29 cellular contexts compared by ENCODE assay signal in genomic region chr20:37437676-37438075, GRCh38.
"Had no signal": no experiment of that assay in that cellular context is flagged by ENCODE, and none has a peak within 500 bp of the region (broad histone marks: within the 10 kb centered on the region; RNA-seq: fewer than 3 reads in every experiment).

No MANE protein-coding gene starts in this region.

- H3K27me3 Mint-ChIP-seq: activated CD4-positive, alpha-beta memory T cell treated with anti-CD3 and anti-CD28 coated beads for 36 hours; activated CD4-positive, alpha-beta T cell treated with anti-CD3 and anti-CD28 coated beads, Interleukin-2, amount 10 ng/mL, durations not matched to agents 24 days and 14 days; stimulated activated naive CD8-positive, alpha-beta T cell treated with anti-CD3 and anti-CD28 coated beads, Interleukin-15, amount 100 ng/mL, for 72 hours had no signal

- H3K4me3 Mint-ChIP-seq: activated CD4-positive, alpha-beta memory T cell treated with anti-CD3 and anti-CD28 coated beads for 36 hours; activated CD4-positive, alpha-beta T cell treated with anti-CD3 and anti-CD28 coated beads, Interleukin-2, amount 10 ng/mL, durations not matched to agents 24 days and 14 days; activated T-cell treated with anti-CD3 and anti-CD28 coated beads, Interleukin-2, amount 50 U/mL, for 24 hours; effector memory CD8-positive, alpha-beta T cell; mesothelial cell of epicardium; naive B cell; stimulated activated memory B cell treated with anti-CD40 and anti-IgM and Interleukin-4, amounts not matched to agents 10 μg/mL and 1 μg/mL and 100 μg/mL, for 72 hours; stimulated activated naive CD8-positive, alpha-beta T cell treated with anti-CD3 and anti-CD28 coated beads, Interleukin-15, amount 100 ng/mL, for 72 hours had no signal

- H3K9me3 Mint-ChIP-seq: activated CD4-positive, alpha-beta memory T cell treated with anti-CD3 and anti-CD28 coated beads for 36 hours; activated CD4-positive, alpha-beta T cell treated with anti-CD3 and anti-CD28 coated beads, Interleukin-2, amount 10 ng/mL, durations not matched to agents 24 days and 14 days; activated T-cell treated with anti-CD3 and anti-CD28 coated beads, Interleukin-2, amount 50 U/mL, for 24 hours; effector memory CD8-positive, alpha-beta T cell; mesothelial cell of epicardium; naive B cell; stimulated activated memory B cell treated with anti-CD40 and anti-IgM and Interleukin-4, amounts not matched to agents 10 μg/mL and 1 μg/mL and 100 μg/mL, for 72 hours; stimulated activated naive CD8-positive, alpha-beta T cell treated with anti-CD3 and anti-CD28 coated beads, Interleukin-15, amount 100 ng/mL, for 72 hours had no signal

- H3K4me1 Mint-ChIP-seq: activated CD4-positive, alpha-beta T cell treated with anti-CD3 and anti-CD28 coated beads, Interleukin-2, amount 10 ng/mL, durations not matched to agents 24 days and 14 days; mesothelial cell of epicardium; naive B cell; stimulated activated naive CD8-positive, alpha-beta T cell treated with anti-CD3 and anti-CD28 coated beads, Interleukin-15, amount 100 ng/mL, for 72 hours had no signal

- DNase-seq: activated CD4-positive, alpha-beta memory T cell treated with anti-CD3 and anti-CD28 coated beads for 36 hours; activated CD4-positive, alpha-beta T cell treated with anti-CD3 and anti-CD28 coated beads, Interleukin-2, amount 10 ng/mL, durations not matched to agents 24 days and 14 days; activated CD4-positive, CD25-positive, alpha-beta regulatory T cell treated with anti-CD3 and anti-CD28 coated beads, Interleukin-2, amount 50 U/mL, for 72 hours; activated CD8-positive, alpha-beta memory T cell treated with anti-CD3 and anti-CD28 coated beads, Interleukin-2, amount 50 U/mL, for 4 hours; activated gamma-delta T cell treated with Interleukin-2 at 50 U/mL for 16 hours; activated naive CD4-positive, alpha-beta T cell treated with anti-CD3 and anti-CD28 coated beads, Interleukin-2, amount 50 U/mL, for 16 hours; activated T-cell treated with anti-CD3 and anti-CD28 coated beads, Interleukin-2, amount 50 U/mL, for 24 hours; amniotic stem cell; brain microvascular endothelial cell; effector memory CD8-positive, alpha-beta T cell; foreskin keratinocyte; heart right ventricle; naive B cell; sigmoid colon; small intestine; stimulated activated CD4-positive, alpha-beta T cell treated with anti-CD3 and anti-CD28 coated beads, Interleukin-4, amount 100 ng/mL, for 4 hours; stimulated activated CD8-positive, alpha-beta memory T cell treated with anti-CD3 and anti-CD28 coated beads, Interleukin-4, amount 100 ng/mL, for 48 hours; stimulated activated naive CD8-positive, alpha-beta T cell treated with anti-CD3 and anti-CD28 coated beads, Interleukin-15, amount 100 ng/mL, for 72 hours; substantia nigra; WERI-Rb-1 had no signal

- H3K36me3 Mint-ChIP-seq: activated CD4-positive, alpha-beta memory T cell treated with anti-CD3 and anti-CD28 coated beads for 36 hours; mesothelial cell of epicardium; naive B cell; stimulated activated memory B cell treated with anti-CD40 and anti-IgM and Interleukin-4, amounts not matched to agents 10 μg/mL and 1 μg/mL and 100 μg/mL, for 72 hours had no signal

- H3K4me3 ChIP-seq: coronary artery, heart right ventricle, sigmoid colon, upper lobe of left lung had no signal

- H3K27ac ChIP-seq: brain microvascular endothelial cell, coronary artery, foreskin keratinocyte, heart right ventricle, neutrophil, sigmoid colon, upper lobe of left lung, WERI-Rb-1 had no signal

- H3K27ac Mint-ChIP-seq: activated CD4-positive, alpha-beta memory T cell treated with anti-CD3 and anti-CD28 coated beads for 36 hours; activated CD4-positive, alpha-beta T cell treated with anti-CD3 and anti-CD28 coated beads, Interleukin-2, amount 10 ng/mL, durations not matched to agents 24 days and 14 days; activated T-cell treated with anti-CD3 and anti-CD28 coated beads, Interleukin-2, amount 50 U/mL, for 24 hours; effector memory CD8-positive, alpha-beta T cell; mesothelial cell of epicardium; progenitor cell of endocrine pancreas; stimulated activated memory B cell treated with anti-CD40 and anti-IgM and Interleukin-4, amounts not matched to agents 10 μg/mL and 1 μg/mL and 100 μg/mL, for 72 hours had no signal

- H3K27me3 ChIP-seq: sigmoid colon, upper lobe of left lung had no signal

- H3K9me3 ChIP-seq: heart right ventricle, neutrophil, sigmoid colon, upper lobe of left lung had no signal

- FAIRE-seq: astrocyte, small intestine, TTC549 had no signal

- H3K4me1 ChIP-seq: foreskin keratinocyte, heart right ventricle, sigmoid colon, upper lobe of left lung had no signal

- H3K36me3 ChIP-seq: brain microvascular endothelial cell, heart right ventricle, neutrophil, sigmoid colon, upper lobe of left lung, WERI-Rb-1 had no signal

- ATAC-seq: effector memory CD8-positive, alpha-beta T cell; esophagus mucosa; foreskin keratinocyte; stimulated activated memory B cell treated with anti-CD40 and anti-IgM and Interleukin-4, amounts not matched to agents 10 μg/mL and 1 μg/mL and 100 μg/mL, for 72 hours; stimulated activated naive CD8-positive, alpha-beta T cell treated with anti-CD3 and anti-CD28 coated beads, Interleukin-15, amount 100 ng/mL, for 72 hours had no signal
